In genomic region chr14:75126679-75127473, GRCh38 we compare ENCODE assay signal across 8 cellular contexts. TPM values are rescaled to one million over a fixed set of nuclear protein-coding genes. Genes with fewer than 3 reads are reported as not detected.
DNase-seq lines count a peak whose midpoint lies in the region; ATAC-seq and TF ChIP-seq lines count a peak whose summit lies in the region.

Gene NEK9, minus strand, starts transcription at chr14:75127048. Its CDS starts 127 bp downstream, at chr14:75126921.

- H3K4me3 ChIP-seq in AG09309 (ENCODE audit: control insufficient read depth, low read depth, low read length): peak within 1 kb of the TSS; percentile 60

- no peak for TF ChIP-seq CTCF in AG09309 (IDR thresholded peaks at IDR 0.05; ENCODE audit: control insufficient read depth, insufficient read depth, low read depth, low read length, missing control alignments)

- DNase-seq in AG09309 (ENCODE audit: low read depth): no peak
- peak; percentile 69 for DNase-seq in NCI-H460 (ENCODE audit: extremely low read depth, low read depth)
- peak; percentile 79 to 81 for DNase-seq in activated CD4-positive, alpha-beta T cell treated with anti-CD3 and anti-CD28 coated beads for 24 hours (ENCODE audit: low read depth in 2 of 2)
- DNase-seq in cerebellum (ENCODE audit: low spot score): peak; percentile 94
- DNase-seq in kidney tubule cell (ENCODE audit: low spot score): peak; percentile 87
- peak; percentile 72 to 84 (median 83) for DNase-seq in stimulated activated CD4-positive, alpha-beta T cell treated with anti-CD3 and anti-CD28 coated beads, Interleukin-1b, Interleukin-23, amount 100 ng/mL, for 24 hours (ENCODE audit: low read depth in 4 of 4, low spot score in 1 of 4)

- peak; percentile 92 for ATAC-seq in GM19035 (IDR thresholded peaks at IDR 0.05; ENCODE audit: unreplicated experiment)
- peak; percentile 91 for ATAC-seq in HG03354 (IDR thresholded peaks at IDR 0.05; ENCODE audit: poor library complexity, severe bottlenecking, unreplicated experiment)

RNA-seq across cellular contexts. Expression of gene NEK9, which starts in this region (rescaled TPM):
- total RNA-seq in NCI-H460 (2014; rRNA removed; shearing (Covaris generic)): 32.6 and 40.2 TPM in 2 replicates
- polyA plus RNA-seq in NCI-H460 (2014; cell fraction: nucleus; rRNA removed): 49.5 and 83.8 TPM in 2 replicates
- total RNA-seq in cerebellum: 55.7 TPM
